Comparison of ENCODE assay signal across 1 cellular context in the genomic region with DNA sequence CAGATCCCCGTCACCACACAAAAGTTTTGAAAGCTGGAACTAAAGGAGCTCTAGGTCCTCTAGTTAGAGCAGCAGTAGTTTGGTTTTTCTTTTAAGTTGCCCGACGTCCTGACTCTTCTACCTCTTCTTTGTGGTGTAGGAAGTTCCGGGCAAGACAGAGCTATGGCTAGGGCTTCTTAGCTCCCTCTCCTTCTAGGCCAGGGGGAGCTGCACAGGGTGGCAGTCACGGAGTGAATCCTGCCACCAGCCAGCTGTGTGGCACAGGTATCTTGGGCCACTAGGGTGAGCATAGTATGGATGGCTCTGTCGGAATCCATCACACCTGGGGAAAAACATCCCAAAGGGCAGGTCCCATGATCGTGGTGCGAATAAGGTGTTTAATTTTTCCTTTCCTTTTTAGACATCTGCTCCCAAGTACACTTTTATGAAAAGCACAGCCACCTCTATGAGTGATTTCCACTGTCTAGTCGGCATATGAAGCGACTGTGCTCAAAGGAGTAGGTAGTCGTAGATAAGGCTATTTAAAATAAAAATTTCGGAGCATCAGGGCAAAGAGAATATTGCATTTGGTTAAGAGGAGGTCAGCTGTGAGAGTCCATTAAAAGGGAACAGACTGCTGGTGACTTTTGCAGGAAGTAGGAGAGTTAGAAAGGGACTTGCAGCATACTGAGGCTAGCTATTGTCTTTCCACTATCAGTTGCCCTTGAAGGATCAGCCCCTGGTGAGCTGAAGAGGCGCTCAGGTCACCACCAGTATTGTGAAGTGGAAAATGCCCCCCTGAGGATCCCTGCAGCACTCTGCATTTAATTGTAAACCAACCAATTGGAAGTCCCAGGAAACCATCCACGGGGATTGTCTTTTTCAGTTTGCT.
A peak's percentile ranks its signal among the peaks of the same experiment; 100 is the strongest.
TF ChIP-seq lines count a peak whose summit lies in the region.

No MANE protein-coding gene starts in this region.

TF ChIP-seq in GM23338, 12 proteins besides CTCF, POLR2A, EP300 and RAD21 (continued from another document):
- TF ChIP-seq, protein P1, sequence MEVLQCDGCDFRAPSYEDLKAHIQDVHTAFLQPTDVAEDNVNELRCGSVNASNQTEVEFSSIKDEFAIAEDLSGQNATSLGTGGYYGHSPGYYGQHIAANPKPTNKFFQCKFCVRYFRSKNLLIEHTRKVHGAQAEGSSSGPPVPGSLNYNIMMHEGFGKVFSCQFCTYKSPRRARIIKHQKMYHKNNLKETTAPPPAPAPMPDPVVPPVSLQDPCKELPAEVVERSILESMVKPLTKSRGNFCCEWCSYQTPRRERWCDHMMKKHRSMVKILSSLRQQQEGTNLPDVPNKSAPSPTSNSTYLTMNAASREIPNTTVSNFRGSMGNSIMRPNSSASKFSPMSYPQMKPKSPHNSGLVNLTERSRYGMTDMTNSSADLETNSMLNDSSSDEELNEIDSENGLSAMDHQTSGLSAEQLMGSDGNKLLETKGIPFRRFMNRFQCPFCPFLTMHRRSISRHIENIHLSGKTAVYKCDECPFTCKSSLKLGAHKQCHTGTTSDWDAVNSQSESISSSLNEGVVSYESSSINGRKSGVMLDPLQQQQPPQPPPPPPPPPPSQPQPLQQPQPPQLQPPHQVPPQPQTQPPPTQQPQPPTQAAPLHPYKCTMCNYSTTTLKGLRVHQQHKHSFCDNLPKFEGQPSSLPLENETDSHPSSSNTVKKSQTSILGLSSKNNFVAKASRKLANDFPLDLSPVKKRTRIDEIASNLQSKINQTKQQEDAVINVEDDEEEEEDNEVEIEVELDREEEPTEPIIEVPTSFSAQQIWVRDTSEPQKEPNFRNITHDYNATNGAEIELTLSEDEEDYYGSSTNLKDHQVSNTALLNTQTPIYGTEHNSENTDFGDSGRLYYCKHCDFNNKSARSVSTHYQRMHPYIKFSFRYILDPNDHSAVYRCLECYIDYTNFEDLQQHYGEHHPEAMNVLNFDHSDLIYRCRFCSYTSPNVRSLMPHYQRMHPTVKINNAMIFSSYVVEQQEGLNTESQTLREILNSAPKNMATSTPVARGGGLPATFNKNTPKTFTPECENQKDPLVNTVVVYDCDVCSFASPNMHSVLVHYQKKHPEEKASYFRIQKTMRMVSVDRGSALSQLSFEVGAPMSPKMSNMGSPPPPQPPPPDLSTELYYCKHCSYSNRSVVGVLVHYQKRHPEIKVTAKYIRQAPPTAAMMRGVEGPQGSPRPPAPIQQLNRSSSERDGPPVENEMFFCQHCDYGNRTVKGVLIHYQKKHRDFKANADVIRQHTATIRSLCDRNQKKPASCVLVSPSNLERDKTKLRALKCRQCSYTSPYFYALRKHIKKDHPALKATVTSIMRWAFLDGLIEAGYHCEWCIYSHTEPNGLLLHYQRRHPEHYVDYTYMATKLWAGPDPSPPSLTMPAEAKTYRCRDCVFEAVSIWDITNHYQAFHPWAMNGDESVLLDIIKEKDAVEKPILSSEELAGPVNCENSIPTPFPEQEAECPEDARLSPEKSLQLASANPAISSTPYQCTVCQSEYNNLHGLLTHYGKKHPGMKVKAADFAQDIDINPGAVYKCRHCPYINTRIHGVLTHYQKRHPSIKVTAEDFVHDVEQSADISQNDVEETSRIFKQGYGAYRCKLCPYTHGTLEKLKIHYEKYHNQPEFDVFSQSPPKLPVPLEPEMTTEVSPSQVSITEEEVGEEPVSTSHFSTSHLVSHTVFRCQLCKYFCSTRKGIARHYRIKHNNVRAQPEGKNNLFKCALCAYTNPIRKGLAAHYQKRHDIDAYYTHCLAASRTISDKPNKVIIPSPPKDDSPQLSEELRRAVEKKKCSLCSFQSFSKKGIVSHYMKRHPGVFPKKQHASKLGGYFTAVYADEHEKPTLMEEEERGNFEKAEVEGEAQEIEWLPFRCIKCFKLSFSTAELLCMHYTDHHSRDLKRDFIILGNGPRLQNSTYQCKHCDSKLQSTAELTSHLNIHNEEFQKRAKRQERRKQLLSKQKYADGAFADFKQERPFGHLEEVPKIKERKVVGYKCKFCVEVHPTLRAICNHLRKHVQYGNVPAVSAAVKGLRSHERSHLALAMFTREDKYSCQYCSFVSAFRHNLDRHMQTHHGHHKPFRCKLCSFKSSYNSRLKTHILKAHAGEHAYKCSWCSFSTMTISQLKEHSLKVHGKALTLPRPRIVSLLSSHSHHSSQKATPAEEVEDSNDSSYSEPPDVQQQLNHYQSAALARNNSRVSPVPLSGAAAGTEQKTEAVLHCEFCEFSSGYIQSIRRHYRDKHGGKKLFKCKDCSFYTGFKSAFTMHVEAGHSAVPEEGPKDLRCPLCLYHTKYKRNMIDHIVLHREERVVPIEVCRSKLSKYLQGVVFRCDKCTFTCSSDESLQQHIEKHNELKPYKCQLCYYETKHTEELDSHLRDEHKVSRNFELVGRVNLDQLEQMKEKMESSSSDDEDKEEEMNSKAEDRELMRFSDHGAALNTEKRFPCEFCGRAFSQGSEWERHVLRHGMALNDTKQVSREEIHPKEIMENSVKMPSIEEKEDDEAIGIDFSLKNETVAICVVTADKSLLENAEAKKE (CRISPR knock-in tag; IDR thresholded peaks at IDR 0.05) = peak; percentile 68; the same call in 1 of the 2 replicates
